In genomic region chr1:171180671-171181070, GRCh38 we compare ENCODE assay signal across 31 cellular contexts. TPM values are rescaled to one million over a fixed set of nuclear protein-coding genes. Genes with fewer than 3 reads are reported as not detected.
"Had no signal": no experiment of that assay in that cellular context is flagged by ENCODE, and none has a peak within 500 bp of the region (broad histone marks: within the 10 kb centered on the region; RNA-seq: fewer than 3 reads in every experiment).

No MANE protein-coding gene starts in this region.

- H3K4me1 ChIP-seq: body of pancreas, SJSA1 had no signal

- H3K4me3 ChIP-seq: ascending aorta, body of pancreas, SJSA1 had no signal

- H3K27ac ChIP-seq: ascending aorta, body of pancreas, RWPE1, SJSA1, WERI-Rb-1 had no signal

- H3K9me3 ChIP-seq: ascending aorta, body of pancreas, SJSA1 had no signal

- ATAC-seq: activated CD8-positive, alpha-beta T cell treated with anti-CD3 and anti-CD28 coated beads, Interleukin-2, amount 10 ng/mL, durations not matched to agents 7 days and 5 days; body of pancreas; Panc1 had no signal

- H3K27me3 ChIP-seq: ascending aorta, body of pancreas, SJSA1 had no signal

- H3K36me3 ChIP-seq: ascending aorta, SJSA1, WERI-Rb-1 had no signal

- DNase-seq: activated CD4-positive, alpha-beta T cell treated with anti-CD3 and anti-CD28 coated beads for 4 hours; activated CD4-positive, alpha-beta T cell treated with anti-CD3 and anti-CD28 coated beads, Interleukin-2, amount 50 U/mL, for 4 hours; activated CD8-positive, alpha-beta memory T cell treated with anti-CD3 and anti-CD28 coated beads, Interleukin-2, amount 50 U/mL, for 48 hours; activated CD8-positive, alpha-beta T cell treated with anti-CD3 and anti-CD28 coated beads, Interleukin-2, amount 10 ng/mL, durations not matched to agents 7 days and 5 days; activated naive CD4-positive, alpha-beta T cell treated with anti-CD3 and anti-CD28 coated beads, Interleukin-2, amount 50 U/mL, for 16 hours; activated naive CD8-positive, alpha-beta T cell treated with anti-CD3 and anti-CD28 coated beads, Interleukin-2, amount 10 ng/mL, durations not matched to agents 7 days and 5 days; activated T-cell treated with anti-CD3 and anti-CD28 coated beads, Interleukin-2, amount 50 U/mL, for 1 hour; body of pancreas; central memory CD4-positive, alpha-beta T cell; KG1; NCI-H1048; NCI-H146; NCI-H187 treated with DMSO at 0.1 percent for 48 hours; NCI-H2107; NCI-H2171 treated with DMSO at 0.1 percent for 48 hours; NCI-H345; NCI-H510A; NCI-H526 treated with DMSO at 0.1 percent for 48 hours; NK-92 treated with Interleukin-12 subunit alpha and Interleukin-12 subunit beta, amount 100 ng/mL, for 24 hours; OCI-M1; Right ventricle myocardium superior; T-helper 1 cell; WERI-Rb-1 had no signal

RNA-seq across cellular contexts. Expression of gene FMO2, which starts 4.4 kb away (rescaled TPM):
- total RNA-seq: activated CD8-positive, alpha-beta T cell treated with anti-CD3 and anti-CD28 coated beads, Interleukin-2, amount 10 ng/mL, durations not matched to agents 7 days and 5 days; activated naive CD8-positive, alpha-beta T cell treated with anti-CD3 and anti-CD28 coated beads, Interleukin-2, amount 10 ng/mL, durations not matched to agents 7 days and 5 days; bronchial epithelial cell; LHCN-M2; M059J; SJSA1; T-helper 2 cell treated with Interferon-gamma antibody and Interleukin-4, amounts not matched to agents 100 ng/mL and 5 ng/mL, for 36 hours had no signal
